29 cellular contexts compared by ENCODE assay signal in the genomic region with DNA sequence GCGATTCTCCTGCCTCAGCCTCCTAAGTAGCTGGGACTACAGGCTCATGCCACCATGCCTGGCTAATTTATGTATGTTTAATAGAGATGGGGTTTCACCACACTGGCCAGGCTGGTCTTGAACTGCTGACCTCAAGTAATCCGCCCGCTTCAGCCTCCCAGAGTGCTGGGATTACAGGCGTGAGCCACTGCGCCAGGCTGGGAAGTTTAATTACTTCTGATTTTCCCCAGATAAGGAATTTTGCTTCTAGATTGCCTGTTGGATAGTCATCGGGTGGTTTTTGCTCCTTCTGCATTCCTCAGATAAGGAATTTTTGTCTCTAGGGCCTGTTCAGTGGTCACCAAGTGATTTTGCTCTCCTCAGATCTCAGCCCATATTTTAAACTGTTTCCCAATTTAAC.
DNase-seq lines count a peak whose midpoint lies in the region; ATAC-seq and TF ChIP-seq lines count a peak whose summit lies in the region.
"Had no signal": no experiment of that assay in that cellular context is flagged by ENCODE, and none has a peak within 500 bp of the region (broad histone marks: within the 10 kb centered on the region; RNA-seq: fewer than 3 reads in every experiment).

No MANE protein-coding gene starts in this region.

- H2BK5ac ChIP-seq in mesendoderm (ENCODE audit: low read length) = no peak overlapping the region

- POLR2A ChIA-PET in HEK293T (lab: Yijun Ruan, JAX) = no interaction called here

- H3K79me1 ChIP-seq in mesendoderm (ENCODE audit: low read length) = no peaks in the 10 kb centered on the region

- H4K5ac ChIP-seq in mesendoderm (ENCODE audit: low read length) = no peak overlapping the region

- H3K27ac Mint-ChIP-seq in CD14-positive monocyte = no peak overlapping the region
- H3K27ac Mint-ChIP-seq: brain; CD8-positive, alpha-beta T cell; IgD-negative memory B cell had no signal

- H3K4me1 ChIP-seq in cardiac muscle cell (ENCODE audit: low read depth) (no peaks in the 10 kb centered on the region), mesendoderm (ENCODE audit: control insufficient read depth, low read depth, low read length) (no peaks in the 10 kb centered on the region)
- H3K4me1 ChIP-seq: pancreas, right atrium auricular region, spleen had no signal

- no peak overlapping the region for H3K23ac ChIP-seq in mesendoderm (ENCODE audit: low read length)

- H3K4me3 Mint-ChIP-seq in CD14-positive monocyte = no peak overlapping the region
- H3K4me3 Mint-ChIP-seq: brain; CD8-positive, alpha-beta T cell; IgD-negative memory B cell had no signal

- DNase-seq in cardiac muscle cell (ENCODE audit: low read depth in 1 of 2, low spot score in 1 of 2) (peak in 1 of 2 donors; percentile 14), Right ventricle myocardium superior (no peak), astrocyte of the hippocampus (ENCODE audit: low read depth, low spot score) (peak; percentile 63), mesendoderm (peak; percentile 61), CD14-positive monocyte (ENCODE audit: low spot score) (no peak), HEK293T (ENCODE audit: extremely low spot score) (no peak), NCI-H1930 (lab: John Stamatoyannopoulos, UW) (no peak)
- DNase-seq: 8988T; activated CD4-positive, alpha-beta T cell treated with anti-CD3 and anti-CD28 coated beads for 48 hours; activated gamma-delta T cell treated with Interleukin-2 at 50 U/mL for 16 hours; activated T-cell treated with anti-CD3 and anti-CD28 coated beads, Interleukin-2, amount 50 U/mL, for 1 hour; CD8-positive, alpha-beta T cell; foreskin fibroblast; GOT3; head of caudate nucleus; MG63; NCI-H1417; NCI-H2081; NCI-H82; pancreas; spleen; substantia nigra; WERI-Rb-1 had no signal

- no peak overlapping the region for H3K4ac ChIP-seq in mesendoderm (ENCODE audit: low read depth, low read length)

- no peak overlapping the region for H3K18ac ChIP-seq in mesendoderm (ENCODE audit: low read length)

- TF ChIP-seq CTCF in cardiac muscle cell (IDR thresholded peaks at IDR 0.05; ENCODE audit: low read depth, low read length) (no peak), CD14-positive monocyte (IDR thresholded peaks at IDR 0.05) (no peak)

- no CpG with 5 or more reads among the region's 6 CpGs for WGBS in mesendoderm (ENCODE audit: extremely low coverage, insufficient coverage, low lambda C conversion rate)

- no peak overlapping the region for H4K8ac ChIP-seq in mesendoderm (ENCODE audit: low read depth, low read length)

- H3K27ac ChIP-seq in cardiac muscle cell (peak overlapping the region; percentile 34), mesendoderm (ENCODE audit: low read depth, low read length) (no peak overlapping the region)
- H3K27ac ChIP-seq: pancreas, right atrium auricular region, spleen, WERI-Rb-1 had no signal

- intact Hi-C loops in Right ventricle myocardium superior (cut with DNase I) = no loop called here
- intact Hi-C loops in CD14-positive monocyte (cut with micrococcal nuclease) = no loop called here

- peaks cover 58 to 87% of the 10 kb centered on the region in 2 donors for H3K36me3 Mint-ChIP-seq in CD14-positive monocyte

- H3K27me3 ChIP-seq in cardiac muscle cell = no peaks in the 10 kb centered on the region
- H3K27me3 ChIP-seq in mesendoderm (ENCODE audit: insufficient read depth, low read length, poor library complexity) = no peaks in the 10 kb centered on the region
- H3K27me3 ChIP-seq: MG63, pancreas, right atrium auricular region, spleen had no signal

- H3K36me3 ChIP-seq in cardiac muscle cell = peaks cover 23% of the 10 kb centered on the region
- H3K36me3 ChIP-seq in mesendoderm (ENCODE audit: control insufficient read depth, insufficient read depth, low read length) = peaks cover 3% of the 10 kb centered on the region

- H2BK15ac ChIP-seq in mesendoderm (replicated peaks; ENCODE audit: low read depth) = no peak overlapping the region

- no peak overlapping the region for H3K4me2 ChIP-seq in mesendoderm (ENCODE audit: low read length)

- ATAC-seq in Right ventricle myocardium superior (ENCODE audit: poor library complexity) (no peak), GM19455 (IDR thresholded peaks at IDR 0.05; ENCODE audit: unreplicated experiment) (no peak)
- ATAC-seq: CD8-positive, alpha-beta T cell; pancreas; Right ventricle myocardium inferior had no signal

- no peak overlapping the region for H2AK5ac ChIP-seq in mesendoderm (ENCODE audit: low read length)

- H3K9me3 ChIP-seq in cardiac muscle cell (ENCODE audit: low read depth) = no peaks in the 10 kb centered on the region
- H3K9me3 ChIP-seq: pancreas had no signal

- H3K27me3 Mint-ChIP-seq in CD14-positive monocyte (ENCODE audit: low read depth in 3 of 3) = no peaks in the 10 kb centered on the region
- H3K27me3 Mint-ChIP-seq: brain, IgD-negative memory B cell had no signal

- H3K4me3 ChIP-seq in cardiac muscle cell (no peak overlapping the region), mesendoderm (ENCODE audit: low read length) (no peak overlapping the region)
- H3K4me3 ChIP-seq: lung, MG63, pancreas, right atrium auricular region, spleen had no signal

- no peak overlapping the region for H3K9ac ChIP-seq in mesendoderm (ENCODE audit: low read length)

- no peak overlapping the region for H3K56ac ChIP-seq in mesendoderm (ENCODE audit: low read length)

- H2BK120ac ChIP-seq in mesendoderm (ENCODE audit: low read depth, low read length) = no peak overlapping the region

- H3K9me3 Mint-ChIP-seq in CD14-positive monocyte = peaks cover 6 to 20% (median 11%) of the 10 kb centered on the region in 7 donors

- CTCF ChIA-PET in HEK293T (lab: Yijun Ruan, JAX) = no interaction called here

- H3K4me1 Mint-ChIP-seq in CD14-positive monocyte = no peaks in the 10 kb centered on the region
- H3K4me1 Mint-ChIP-seq: brain, IgD-negative memory B cell had no signal

- H3K79me2 ChIP-seq in mesendoderm (ENCODE audit: control insufficient read depth, insufficient read depth, low read length) = no peaks in the 10 kb centered on the region

TF ChIP-seq in HEK293T, 16 proteins besides CTCF, POLR2A, EP300 and RAD21:
- no peak for TF ChIP-seq NFRKB (IDR thresholded peaks at IDR 0.05)
- no peak for TF ChIP-seq HDGF (IDR thresholded peaks at IDR 0.05; ENCODE audit: borderline replicate concordance)
- TF ChIP-seq SUZ12 (IDR thresholded peaks at IDR 0.05) = no peak
TF ChIP-seq in HEK293T: peak in this region for 0.

Comparison
In these comparisons a context has a peak if more than half of its experiments do, and no peak if none do; other contexts are left out.
1. DNase-seq: peak in astrocyte of the hippocampus (single experiment) and mesendoderm (single experiment); none in Right ventricle myocardium superior (single experiment), CD14-positive monocyte (single experiment), HEK293T (single experiment) and NCI-H1930 (0 of 2).